ENCODE assay signal across 8 cellular contexts in the genomic region with DNA sequence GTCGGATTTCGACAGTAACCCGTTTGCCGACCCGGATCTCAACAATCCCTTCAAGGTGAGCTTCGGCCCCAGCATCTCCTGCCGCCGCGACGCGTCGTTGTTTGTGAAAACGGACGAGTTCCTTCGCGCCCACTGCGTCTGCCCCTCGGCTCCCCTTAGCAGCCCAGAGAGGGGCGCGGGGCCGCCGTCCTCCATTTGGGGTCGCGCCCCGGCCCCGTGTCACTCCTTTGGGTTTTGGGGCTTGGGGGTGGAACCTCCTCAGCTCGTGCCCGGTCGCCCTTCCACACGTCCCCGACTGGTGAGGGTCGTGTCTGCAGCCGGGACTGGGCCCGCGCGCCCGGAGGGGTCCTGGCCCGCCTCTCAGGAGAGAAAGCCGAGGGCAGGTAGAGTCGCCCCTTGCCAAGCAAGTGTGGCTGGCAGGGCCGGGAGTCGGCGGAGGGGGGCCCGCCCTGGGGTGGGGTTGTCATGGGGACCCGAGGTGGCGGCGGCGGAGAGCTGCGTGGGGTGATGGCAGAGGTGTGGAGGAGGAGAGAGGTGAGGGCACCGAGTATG. TPM values are rescaled to one million over a fixed set of nuclear protein-coding genes. Genes with fewer than 3 reads are reported as not detected.
DNase-seq lines count a peak whose midpoint lies in the region; ATAC-seq and TF ChIP-seq lines count a peak whose summit lies in the region.

No MANE protein-coding gene starts in this region.

- peak; percentile 62 for DNase-seq in NCI-H748 treated with DMSO at 0.1 percent for 48 hours (lab: John Stamatoyannopoulos, UW)
- DNase-seq in activated effector memory CD4-positive, alpha-beta T cell treated with Interleukin-2 at 50 U/mL for 16 hours = peak; percentile 59
- peak; percentile 87 for DNase-seq in osteocyte (ENCODE audit: extremely low spot score, unreplicated experiment)
- DNase-seq in tibial nerve (ENCODE audit: low spot score in 2 of 2) = no peak
- DNase-seq in AML-193 (lab: John Stamatoyannopoulos, UW) = no peak

- peak overlapping the region; percentile 96 for H3K4me3 Mint-ChIP-seq in osteocyte (ENCODE audit: unreplicated experiment)

- H3K27me3 Mint-ChIP-seq in osteocyte (ENCODE audit: unreplicated experiment) = no peaks in the 10 kb centered on the region

- H3K27me3 ChIP-seq in gastroesophageal sphincter = no peaks in the 10 kb centered on the region
- H3K27me3 ChIP-seq in tibial nerve = no peaks in the 10 kb centered on the region

- no peak for TF ChIP-seq EP300 in gastroesophageal sphincter (IDR thresholded peaks at IDR 0.05)
- no peak for TF ChIP-seq EP300 in tibial nerve (IDR thresholded peaks at IDR 0.05)

- peaks cover 0 to 41% (median 10%) of the 10 kb centered on the region in 3 donors for H3K4me1 ChIP-seq in gastroesophageal sphincter
- H3K4me1 ChIP-seq in tibial nerve = peaks cover 0 to 26% (median 15%) of the 10 kb centered on the region in 4 donors

- H3K27ac ChIP-seq in gastroesophageal sphincter = peak overlapping the region; percentile 70 to 91 (median 90)
- H3K27ac ChIP-seq in tibial nerve = peak overlapping the region; percentile 76 to 95 (median 88)

- no peaks in the 10 kb centered on the region for H3K9me3 Mint-ChIP-seq in osteocyte (ENCODE audit: unreplicated experiment)

- 1 to 2% methylated on average over 7 to 18 of the region's 50 CpGs for WGBS in gastroesophageal sphincter (ENCODE audit: low coverage in 1 of 2), 2 donors
- 1% methylated on average over 23 to 36 of the region's 50 CpGs for WGBS in tibial nerve, 2 donors

- peaks cover 37% of the 10 kb centered on the region for H3K4me1 Mint-ChIP-seq in osteocyte (ENCODE audit: unreplicated experiment)

- ATAC-seq in GM18511 (IDR thresholded peaks at IDR 0.05; ENCODE audit: unreplicated experiment) = peak; percentile 56
- ATAC-seq in HG02884 (IDR thresholded peaks at IDR 0.05; ENCODE audit: unreplicated experiment) = peak; percentile 32
- peak; percentile 18 for ATAC-seq in gastroesophageal sphincter

- TF ChIP-seq CTCF in gastroesophageal sphincter (IDR thresholded peaks at IDR 0.05) (no peak), osteocyte (IDR thresholded peaks at IDR 0.05) (no peak), tibial nerve (IDR thresholded peaks at IDR 0.05) (peak in 2 of 5 experiments; percentile 2 to 4)

- H3K9me3 ChIP-seq in gastroesophageal sphincter = no peaks in the 10 kb centered on the region
- no peaks in the 10 kb centered on the region for H3K9me3 ChIP-seq in tibial nerve

- H3K36me3 ChIP-seq in gastroesophageal sphincter = no peaks in the 10 kb centered on the region
- H3K36me3 ChIP-seq in tibial nerve = peaks cover 0 to 6% (median 0%) of the 10 kb centered on the region in 3 donors

- H3K27ac Mint-ChIP-seq in osteocyte (ENCODE audit: unreplicated experiment) = peak overlapping the region; percentile 68

- TF ChIP-seq POLR2A in gastroesophageal sphincter (IDR thresholded peaks at IDR 0.05) (no peak), tibial nerve (IDR thresholded peaks at IDR 0.05) (no peak)

- H3K4me3 ChIP-seq in gastroesophageal sphincter (peak overlapping the region; percentile 82 to 93), tibial nerve (peak overlapping the region; percentile 86 to 100 (median 94))

- no peaks in the 10 kb centered on the region for H3K36me3 Mint-ChIP-seq in osteocyte (ENCODE audit: unreplicated experiment)

RNA-seq across cellular contexts. Expression of gene SCAMP1, which starts 0.3 kb away (rescaled TPM):
- 10 to 100 TPM; 32.1 to 45.8 (median 38.9) TPM for total RNA-seq in gastroesophageal sphincter
- total RNA-seq in osteocyte = 45.0 and 50.9 TPM in 2 replicates
- total RNA-seq in tibial nerve = 10 to 100 TPM; 22.5 to 30.8 (median 28.3) TPM

Comparison
In these comparisons a context has a peak if more than half of its experiments do, and no peak if none do; other contexts are left out.
1. DNase-seq: peak in NCI-H748 treated with DMSO at 0.1 percent for 48 hours (single experiment), activated effector memory CD4-positive, alpha-beta T cell treated with Interleukin-2 at 50 U/mL for 16 hours (single experiment) and osteocyte (single experiment); none in tibial nerve (0 of 2) and AML-193 (0 of 2).
2. Peak in every context shown above with its lines, with median percentiles within 50 percentile points of each other: ATAC-seq.